In genomic region chr12:56469007-56469930, GRCh38 we compare ENCODE assay signal across 8 cellular contexts. TPM values are rescaled to one million over a fixed set of nuclear protein-coding genes. Genes with fewer than 3 reads are reported as not detected.
A peak's percentile ranks its signal among the peaks of the same experiment; 100 is the strongest.
DNase-seq lines count a peak whose midpoint lies in the region; ATAC-seq and TF ChIP-seq lines count a peak whose summit lies in the region.

No MANE protein-coding gene starts in this region.

- H3K9me3 ChIP-seq in Peyer's patch (no peaks in the 10 kb centered on the region), mononuclear cell (ENCODE audit: low read depth, low read length) (no peaks in the 10 kb centered on the region), uterus (no peaks in the 10 kb centered on the region)

- DNase-seq in NCI-H748 (lab: John Stamatoyannopoulos, UW; ENCODE audit: unreplicated experiment): peak; percentile 54
- no peak for DNase-seq in NCI-H748 treated with DMSO at 0.1 percent for 48 hours (lab: John Stamatoyannopoulos, UW)
- peak in 2 of 3 donors; percentile 53 to 56 for DNase-seq in Peyer's patch
- no peak for DNase-seq in coronary artery (ENCODE audit: low spot score)
- no peak for DNase-seq in uterus
- DNase-seq in SHP77 treated with DMSO at 0.1 percent for 48 hours (lab: John Stamatoyannopoulos, UW): no peak

- TF ChIP-seq CTCF in Peyer's patch (IDR thresholded peaks at IDR 0.05) (no peak), coronary artery (IDR thresholded peaks at IDR 0.05) (no peak), uterus (IDR thresholded peaks at IDR 0.05) (no peak)

- peak overlapping the region; percentile 80 to 94 (median 86) for H3K27ac ChIP-seq in Peyer's patch
- peak overlapping the region; percentile 73 for H3K27ac ChIP-seq in coronary artery
- peak overlapping the region; percentile 85 to 90 for H3K27ac ChIP-seq in uterus

- no peak for ATAC-seq in HG03342 (IDR thresholded peaks at IDR 0.05; ENCODE audit: unreplicated experiment)

- no peaks in the 10 kb centered on the region for H3K36me3 ChIP-seq in Peyer's patch
- H3K36me3 ChIP-seq in uterus: no peaks in the 10 kb centered on the region

- intact Hi-C loops in uterus (cut with DNase I; ENCODE audit: low total_unique reads): no loop called here

- H3K27me3 ChIP-seq in Peyer's patch (no peaks in the 10 kb centered on the region), mononuclear cell (ENCODE audit: insufficient read depth, low read length) (no peaks in the 10 kb centered on the region), uterus (no peaks in the 10 kb centered on the region)

- TF ChIP-seq POLR2A in Peyer's patch (IDR thresholded peaks at IDR 0.05) (no peak), uterus (IDR thresholded peaks at IDR 0.05) (no peak)

- H3K4me1 ChIP-seq in Peyer's patch (peaks cover 0 to 19% (median 3%) of the 10 kb centered on the region in 4 donors), mononuclear cell (ENCODE audit: insufficient read depth, low read length) (peaks cover 32% of the 10 kb centered on the region), uterus (no peaks in the 10 kb centered on the region)

- H3K4me3 ChIP-seq in Peyer's patch (peak overlapping the region; percentile 69 to 88 (median 81)), coronary artery (peak overlapping the region; percentile 70), mononuclear cell (ENCODE audit: low read length) (peak overlapping the region; percentile 85), uterus (peak overlapping the region; percentile 60 to 67)

RNA-seq across cellular contexts. Expression of gene SPRYD4, which starts 0.9 kb away (rescaled TPM):
- total RNA-seq in Peyer's patch (1 to 10 TPM; 1.7 to 5.1 (median 3.7) TPM), mononuclear cell (2.9 TPM), uterus (1 to 10 TPM; 2.4 to 4.4 (median 3.0) TPM)

RNA-seq across cellular contexts. Expression of gene MIP, which starts 14.8 kb away (rescaled TPM):
- total RNA-seq in Peyer's patch (not detected), mononuclear cell (not detected), uterus (not detected)

RNA-seq across cellular contexts. Expression of gene GLS2, which starts 18.7 kb away (rescaled TPM):
- total RNA-seq in Peyer's patch (1 to 10 TPM; 1.5 to 6.6 (median 2.6) TPM), mononuclear cell (1.2 TPM), uterus (1 to 10 TPM in 2 of 4 donors, under 1 TPM in 1, not detected in 1; 0.29 to 5.9 (median 1.1) TPM)

RNA-seq across cellular contexts. Expression of gene TIMELESS, which starts 20.0 kb away (rescaled TPM):
- total RNA-seq in Peyer's patch: 10 to 100 TPM in 1 of 4 donors, 1 to 10 TPM in 3; 4.8 to 47.0 (median 6.0) TPM
- 1.3 TPM for total RNA-seq in mononuclear cell
- 10 to 100 TPM in 1 of 4 donors, 1 to 10 TPM in 3; 2.1 to 19.4 (median 5.6) TPM for total RNA-seq in uterus

RNA-seq across cellular contexts. Expression of gene RBMS2, which starts 52.4 kb away (rescaled TPM):
- total RNA-seq in Peyer's patch (10 to 100 TPM; 10.7 to 22.3 (median 12.5) TPM), mononuclear cell (1.5 TPM), uterus (100 to 1,000 TPM in 1 of 4 donors, 10 to 100 TPM in 3; 28.6 to 107 (median 33.0) TPM)

Comparison
In these comparisons a context has a peak if more than half of its experiments do, and no peak if none do; other contexts are left out.
1. DNase-seq: peak in NCI-H748 (single experiment) and Peyer's patch (2 of 3); none in NCI-H748 treated with DMSO at 0.1 percent for 48 hours (single experiment), coronary artery (single experiment), uterus (0 of 2) and SHP77 treated with DMSO at 0.1 percent for 48 hours (single experiment).
2. Peak in every context shown above with its lines, with median percentiles within 50 percentile points of each other: H3K27ac ChIP-seq and H3K4me3 ChIP-seq.